Comparison of ENCODE assay signal across 32 cellular contexts in genomic region chr12:65099182-65099581, GRCh38. TPM values are rescaled to one million over a fixed set of nuclear protein-coding genes. Genes with fewer than 3 reads are reported as not detected.
"Had no signal": no experiment of that assay in that cellular context is flagged by ENCODE, and none has a peak within 500 bp of the region (broad histone marks: within the 10 kb centered on the region; RNA-seq: fewer than 3 reads in every experiment).

No MANE protein-coding gene starts in this region.

- ATAC-seq: activated CD8-positive, alpha-beta T cell treated with anti-CD3 and anti-CD28 coated beads for 36 hours; activated T-cell treated with anti-CD3 and anti-CD28 coated beads, Interleukin-2, amount 50 U/mL, for 72 hours; activated T-helper 17 cell treated with anti-CD3 and anti-CD28 coated beads, Interleukin-2, amount 50 U/mL, for 72 hours; Panc1 had no signal

- H3K4me1 ChIP-seq: SJCRH30 had no signal

- DNase-seq: activated B cell treated with CpG ODN at 0.5 μM for 24 hours; activated CD4-positive, alpha-beta T cell treated with anti-CD3 and anti-CD28 coated beads for 4 hours; activated CD4-positive, alpha-beta T cell treated with anti-CD3 and anti-CD28 coated beads, Interleukin-2, amount 50 U/mL, for 4 hours; activated CD4-positive, CD25-positive, alpha-beta regulatory T cell treated with anti-CD3 and anti-CD28 coated beads, Interleukin-2, amount 50 U/mL, for 72 hours; activated CD8-positive, alpha-beta T cell treated with anti-CD3 and anti-CD28 coated beads for 36 hours; activated effector memory CD4-positive, alpha-beta T cell treated with anti-CD3 and anti-CD28 coated beads, Interleukin-2, amount 50 U/mL, for 16 hours; activated naive CD4-positive, alpha-beta T cell; activated naive CD4-positive, alpha-beta T cell treated with anti-CD3 and anti-CD28 coated beads, Interleukin-2, amount 50 U/mL, for 16 hours; activated naive CD8-positive, alpha-beta T cell treated with anti-CD3 and anti-CD28 coated beads for 36 hours; activated T-cell treated with anti-CD3 and anti-CD28 coated beads, Interleukin-2, amount 50 U/mL, for 1 hour; activated T-cell treated with anti-CD3 and anti-CD28 coated beads, Interleukin-2, amount 50 U/mL, for 72 hours; amniotic stem cell; aorta; brain microvascular endothelial cell; central memory CD4-positive, alpha-beta T cell; NCI-H1105; NCI-H1417 treated with DMSO at 0.1 percent for 48 hours; NCI-H187 treated with DMSO at 0.1 percent for 48 hours; NCI-H2081; NCI-H345; NCI-H524 treated with DMSO at 0.1 percent for 48 hours; NCI-H748 treated with DMSO at 0.1 percent for 48 hours; SHP77; SJCRH30 had no signal

- FAIRE-seq: colon had no signal

- H3K9me3 ChIP-seq: SJCRH30 had no signal

- H3K4me3 ChIP-seq: SJCRH30, SK-N-MC had no signal

- H3K36me3 ChIP-seq: brain microvascular endothelial cell, SJCRH30 had no signal

- H3K27ac ChIP-seq: brain microvascular endothelial cell, SJCRH30, SK-N-MC had no signal

- H3K27me3 ChIP-seq: SJCRH30 had no signal

RNA-seq across cellular contexts. Expression of gene WIF1, which starts 21.9 kb away (rescaled TPM):
- total RNA-seq: activated B cell treated with CpG ODN at 0.5 μM for 24 hours; activated CD8-positive, alpha-beta memory T cell treated with anti-CD3 and anti-CD28 coated beads for 36 hours; activated CD8-positive, alpha-beta T cell treated with anti-CD3 and anti-CD28 coated beads for 36 hours; activated T-helper 17 cell treated with anti-CD3 and anti-CD28 coated beads, Interleukin-2, amount 50 U/mL, for 72 hours; MCF 10A; NCI-H460; RPMI7951; SJCRH30 had no signal
- polyA plus RNA-seq: aorta had no signal
